ENCODE assay signal across 12 cellular contexts in the genomic region with DNA sequence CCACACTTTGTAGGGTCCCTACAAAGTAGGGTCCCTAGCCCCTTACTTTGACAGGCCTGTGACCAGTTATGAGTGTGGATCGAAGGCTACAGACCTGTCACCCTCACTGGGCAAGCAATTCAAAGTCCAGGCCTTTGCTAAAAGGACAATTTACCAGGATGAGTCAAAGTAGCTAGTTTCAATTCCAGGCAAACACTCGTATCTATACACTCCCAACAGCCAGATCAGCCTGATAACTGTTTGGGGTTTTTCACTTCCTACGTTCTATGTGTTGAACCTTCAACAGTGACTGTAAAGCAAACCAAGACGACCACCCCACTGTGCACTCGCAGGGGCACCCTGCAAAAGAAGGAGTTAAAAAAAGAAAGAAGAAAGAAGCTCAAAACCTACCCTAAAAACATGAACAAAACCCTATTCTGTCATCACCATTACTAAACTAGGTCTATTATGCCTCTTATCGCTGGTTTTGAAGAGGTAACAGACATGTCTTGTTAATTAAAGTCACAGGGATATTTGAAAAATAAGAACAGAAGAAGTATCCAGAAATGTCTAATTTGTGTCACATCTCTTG. TPM values are rescaled to one million over a fixed set of nuclear protein-coding genes. Genes with fewer than 3 reads are reported as not detected.
DNase-seq lines count a peak whose midpoint lies in the region; ATAC-seq, FAIRE-seq and TF ChIP-seq lines count a peak whose summit lies in the region.
"Had no signal": no experiment of that assay in that cellular context is flagged by ENCODE, and none has a peak within 500 bp of the region (broad histone marks: within the 10 kb centered on the region; RNA-seq: fewer than 3 reads in every experiment).

No MANE protein-coding gene starts in this region.

- no peaks in the 10 kb centered on the region; the same call in 2 of the 3 replicates for H3K36me3 Mint-ChIP-seq in GM23338 (ENCODE audit: low read depth)
- H3K36me3 Mint-ChIP-seq in astrocyte (ENCODE audit: low read depth, unreplicated experiment), result peaks cover 3% of the 10 kb centered on the region
- peaks cover 6 to 7% of the 10 kb centered on the region in 2 donors for H3K36me3 Mint-ChIP-seq in naive B cell

- FAIRE-seq in astrocyte (lab: Jason Lieb, UNC), result no peak
- FAIRE-seq: D721Med had no signal

- H3K36me3 ChIP-seq in BLaER1 treated with 17β-estradiol and CSF1 and Interleukin-3, amounts not matched to agents 10 nM and 100 nM, result peaks cover 0 to 18% (median 4%) of the 10 kb centered on the region in 11 experiments; a peak in 5 of 22 replicates
- H3K36me3 ChIP-seq in GM23338 (ENCODE audit: insufficient read depth), result no peaks in the 10 kb centered on the region
- no peaks in the 10 kb centered on the region for H3K36me3 ChIP-seq in astrocyte (ENCODE audit: insufficient read depth, low read length)

- H3K9me2 ChIP-seq in GM23338 (ENCODE audit: insufficient read depth), result no peaks in the 10 kb centered on the region

- no peak for ATAC-seq in GM23338
- no peak for ATAC-seq in naive B cell (ENCODE audit: low read depth in 2 of 2)
- ATAC-seq in GM19463 (IDR thresholded peaks at IDR 0.05; ENCODE audit: unreplicated experiment), result no peak
- ATAC-seq in HG03432 (IDR thresholded peaks at IDR 0.05; ENCODE audit: unreplicated experiment), result no peak

- no peak overlapping the region for H3K27ac ChIP-seq in BLaER1 treated with 17β-estradiol and CSF1 and Interleukin-3, amounts not matched to agents 10 nM and 100 nM
- H3K27ac ChIP-seq in GM23338 (ENCODE audit: low read depth) (no peak overlapping the region), astrocyte (ENCODE audit: low read depth, low read length) (no peak overlapping the region)

- no peaks in the 10 kb centered on the region for H3K9me3 ChIP-seq in BLaER1 treated with 17β-estradiol and CSF1 and Interleukin-3, amounts not matched to agents 10 nM and 100 nM (replicated peaks in 1 of 11)
- H3K9me3 ChIP-seq in astrocyte (ENCODE audit: insufficient read depth, low read depth, low read length), result no peaks in the 10 kb centered on the region

- peaks cover 32 to 49% (median 35%) of the 10 kb centered on the region in 10 experiments for H3K4me1 ChIP-seq in BLaER1 treated with 17β-estradiol and CSF1 and Interleukin-3, amounts not matched to agents 10 nM and 100 nM
- H3K4me1 ChIP-seq in GM23338 (ENCODE audit: insufficient read depth) (peaks cover 10% of the 10 kb centered on the region), astrocyte (ENCODE audit: insufficient read depth, low read length) (peaks cover 31% of the 10 kb centered on the region)

- 0 out of 20 replicates have a peak overlapping the region, but pooled peaks of 1 of the 10 experiments have one; percentile 80 for H3K4me3 ChIP-seq in BLaER1 treated with 17β-estradiol and CSF1 and Interleukin-3, amounts not matched to agents 10 nM and 100 nM
- H3K4me3 ChIP-seq in GM23338 (no peak overlapping the region), astrocyte (ENCODE audit: insufficient read depth, low read depth, low read length) (no peak overlapping the region)

- H3K9me3 Mint-ChIP-seq in GM23338 (0 out of 3 replicates have a peak, but pooled peaks cover 3% of the 10 kb centered on the region), astrocyte (ENCODE audit: unreplicated experiment) (no peaks in the 10 kb centered on the region), naive B cell (no peaks in the 10 kb centered on the region)

- H4K20me1 ChIP-seq in BLaER1 treated with 17β-estradiol and CSF1 and Interleukin-3, amounts not matched to agents 10 nM and 100 nM, result peaks cover 0 to 38% (median 0%) of the 10 kb centered on the region in 11 experiments; a peak in 9 of 22 replicates
- no peaks in the 10 kb centered on the region; the same call in 1 of the 2 replicates for H4K20me1 ChIP-seq in GM23338 (replicated peaks; ENCODE audit: insufficient read depth)
- H4K20me1 ChIP-seq in astrocyte (ENCODE audit: insufficient read depth, low read length), result peaks cover 4% of the 10 kb centered on the region

- H3K9ac ChIP-seq in BLaER1 treated with 17β-estradiol and CSF1 and Interleukin-3, amounts not matched to agents 10 nM and 100 nM, result no peak overlapping the region; a peak in 2 of 22 replicates
- peak overlapping the region; percentile 15 for H3K9ac ChIP-seq in astrocyte (ENCODE audit: low read length)

- H3K27me3 ChIP-seq in BLaER1 treated with 17β-estradiol and CSF1 and Interleukin-3, amounts not matched to agents 10 nM and 100 nM, result peaks cover 0 to 4% (median 0%) of the 10 kb centered on the region in 11 experiments; a peak in 1 of 22 replicates
- H3K27me3 ChIP-seq in GM23338 (ENCODE audit: insufficient read depth) (peaks cover 56% of the 10 kb centered on the region), astrocyte (ENCODE audit: insufficient read depth, low read length) (no peaks in the 10 kb centered on the region)

- H3F3A ChIP-seq in GM23338 (replicated peaks; ENCODE audit: low read depth), result peaks cover 11% of the 10 kb centered on the region; the same call in 1 of the 2 replicates

- no peak overlapping the region for H2AFZ ChIP-seq in GM23338
- no peak overlapping the region for H2AFZ ChIP-seq in astrocyte (ENCODE audit: low read depth, low read length)

- H3K27me3 Mint-ChIP-seq in GM23338 (ENCODE audit: insufficient read depth, low read depth, poor library complexity) (peaks cover 40% of the 10 kb centered on the region), astrocyte (ENCODE audit: low read depth, unreplicated experiment) (no peaks in the 10 kb centered on the region), naive B cell (no peaks in the 10 kb centered on the region)

- H3K4me2 ChIP-seq in BLaER1 treated with 17β-estradiol and CSF1 and Interleukin-3, amounts not matched to agents 10 nM and 100 nM, result peak overlapping the region; percentile 93 to 99 (median 97)
- H3K4me2 ChIP-seq in GM23338 (peak overlapping the region; percentile 93; the same call in 1 of the 2 replicates), astrocyte (ENCODE audit: low read length) (peak overlapping the region; percentile 100)

- H3K4me1 Mint-ChIP-seq in GM23338 (peaks cover 32% of the 10 kb centered on the region), astrocyte (ENCODE audit: low read depth, unreplicated experiment) (peaks cover 34% of the 10 kb centered on the region), naive B cell (peaks cover 39 to 59% (median 42%) of the 10 kb centered on the region in 3 donors)

- DNase-seq in GM23338 (ENCODE audit: low spot score), result no peak
- no peak for DNase-seq in astrocyte (ENCODE audit: low read depth)
- DNase-seq in naive B cell, result no peak
- DNase-seq in NCI-H345 treated with DMSO at 0.1 percent for 48 hours (lab: John Stamatoyannopoulos, UW; ENCODE audit: unreplicated experiment), result no peak
- no peak for DNase-seq in NCI-H446 treated with DMSO at 0.1 percent for 48 hours (lab: John Stamatoyannopoulos, UW)
- DNase-seq: activated naive CD4-positive, alpha-beta T cell treated with anti-CD3 and anti-CD28 coated beads, Interleukin-2, amount 50 U/mL, for 16 hours; NCI-H1436; SW 1271 had no signal

- TF ChIP-seq CTCF in GM23338 (conservative IDR thresholded peaks at IDR 0.05; ENCODE audit: low read depth in 2 of 2) (no peak), astrocyte (IDR thresholded peaks at IDR 0.05; ENCODE audit: insufficient read depth, low read depth, low read length) (no peak)

- H3K27ac Mint-ChIP-seq in GM23338 (no peak overlapping the region), astrocyte (ENCODE audit: unreplicated experiment) (peak overlapping the region; percentile 82), naive B cell (peak overlapping the region in 2 of 6 donors; percentile 65 to 71)

- H3K79me2 ChIP-seq in GM23338 (replicated peaks; ENCODE audit: insufficient read depth) (peaks cover 31% of the 10 kb centered on the region), astrocyte (ENCODE audit: insufficient read depth, low read length) (peaks cover 47% of the 10 kb centered on the region)

- H3K4me3 Mint-ChIP-seq in GM23338 (peak overlapping the region; percentile 93; the same call in 2 of the 3 replicates), astrocyte (ENCODE audit: unreplicated experiment) (peak overlapping the region; percentile 96), naive B cell (peak overlapping the region in 5 of 8 donors; percentile 17 to 99 (median 61))

TF ChIP-seq in GM23338, 12 proteins besides CTCF, POLR2A, EP300 and RAD21 (continues in another document):
- TF ChIP-seq ZNF114 (CRISPR knock-in tag; IDR thresholded peaks at IDR 0.05) (no peak), POLR2AphosphoS5 (IDR thresholded peaks at IDR 0.05; ENCODE audit: low read depth) (no peak), JUNB (IDR thresholded peaks at IDR 0.05; ENCODE audit: unreplicated experiment) (no peak), EZH2phosphoT487 (IDR thresholded peaks at IDR 0.05; ENCODE audit: unreplicated experiment) (no peak), NANOG (IDR thresholded peaks at IDR 0.05; ENCODE audit: borderline replicate concordance) (no peak), EZH2 (IDR thresholded peaks at IDR 0.05; ENCODE audit: low read depth, unreplicated experiment) (no peak), ZNF331 (CRISPR knock-in tag; IDR thresholded peaks at IDR 0.05; ENCODE audit: low read depth) (no peak)

RNA-seq across cellular contexts. Expression of a gene that starts 3.2 kb away (rescaled TPM):
- total RNA-seq in GM23338 (2014; rRNA removed; shearing (Covaris generic)), result 12.8 and 13.1 TPM in 2 replicates
- polyA plus RNA-seq in GM23338 (2016; fragmentation: Nextera tagmentation; extraction: Ambion mirVana) (4.1 and 4.9 TPM in 2 replicates), naive B cell (ENCODE audit: low read depth in 6 of 6) (10 to 100 TPM in 1 of 6 donors, 1 to 10 TPM in 5; 2.9 to 10.7 (median 5.4) TPM)
- total RNA-seq in astrocyte, result 9.6 and 10.8 TPM in 2 replicates
